ENCODE assay signal across 27 cellular contexts in the genomic region with DNA sequence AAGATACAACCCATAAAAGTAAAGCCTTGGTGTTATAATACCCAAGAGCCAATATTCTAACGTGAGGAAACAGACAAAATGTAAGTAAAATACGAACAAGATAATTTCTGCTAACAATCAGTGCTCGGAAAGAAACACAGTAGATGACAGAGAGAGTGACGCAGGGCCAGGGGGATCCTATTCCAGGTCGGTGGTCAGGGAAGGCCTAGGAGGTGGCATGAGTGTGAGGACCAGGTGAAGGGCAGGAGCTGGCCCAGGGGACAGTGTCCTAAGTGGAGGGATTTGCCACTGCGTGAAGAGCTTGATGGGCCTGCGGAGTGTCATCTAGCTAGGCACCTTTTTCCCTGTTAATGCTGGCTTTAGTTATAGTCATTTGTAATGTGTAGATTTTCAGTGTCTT. TPM values are rescaled to one million over a fixed set of nuclear protein-coding genes. Genes with fewer than 3 reads are reported as not detected.
DNase-seq lines count a peak whose midpoint lies in the region; ATAC-seq lines count a peak whose summit lies in the region.
"Had no signal": no experiment of that assay in that cellular context is flagged by ENCODE, and none has a peak within 500 bp of the region (broad histone marks: within the 10 kb centered on the region; RNA-seq: fewer than 3 reads in every experiment).

No MANE protein-coding gene starts in this region.

- no peak overlapping the region for H3K4me3 ChIP-seq in GM23248
- H3K4me3 ChIP-seq in SJSA1, result no peak overlapping the region
- H3K4me3 ChIP-seq: esophagus muscularis mucosa, heart left ventricle, K562, left ventricle myocardium inferior, right lobe of liver, upper lobe of left lung had no signal

- H4K20me1 ChIP-seq in GM23248 (ENCODE audit: insufficient read depth), result no peaks in the 10 kb centered on the region

- peak overlapping the region; percentile 41 for H3K4me2 ChIP-seq in GM23248 (ENCODE audit: unreplicated experiment)

- peaks cover 95% of the 10 kb centered on the region for H3K79me2 ChIP-seq in GM23248 (ENCODE audit: insufficient read depth)

- 0 out of 2 replicates have a peak, but pooled peaks cover 7% of the 10 kb centered on the region for H3F3A ChIP-seq in GM23248 (ENCODE audit: insufficient read depth)

- H3K9me3 ChIP-seq in GM23248 (ENCODE audit: low read depth) (no peaks in the 10 kb centered on the region), SJSA1 (replicated peaks) (no peaks in the 10 kb centered on the region)
- H3K9me3 ChIP-seq: esophagus muscularis mucosa, heart left ventricle, left ventricle myocardium inferior, right lobe of liver, upper lobe of left lung had no signal

- peaks cover 28% of the 10 kb centered on the region for H3K4me1 Mint-ChIP-seq in stimulated activated effector memory CD8-positive, alpha-beta T cell treated with anti-CD3 and anti-CD28 coated beads, Interleukin-12 subunit alpha, Interleukin-12 subunit beta, amount 100 ng/mL, for 72 hours

- no peak overlapping the region for H2AFZ ChIP-seq in GM23248

- H3K27ac ChIP-seq in GM23248 (no peak overlapping the region), SJSA1 (peak overlapping the region; percentile 4; the same call in 1 of the 2 replicates)
- H3K27ac ChIP-seq: left ventricle myocardium inferior, right lobe of liver, upper lobe of left lung had no signal

- peaks cover 30% of the 10 kb centered on the region for H3K4me1 ChIP-seq in GM23248 (ENCODE audit: insufficient read depth)
- peaks cover 38% of the 10 kb centered on the region for H3K4me1 ChIP-seq in SJSA1 (replicated peaks)

- H3K27ac Mint-ChIP-seq in stimulated activated effector memory CD8-positive, alpha-beta T cell treated with anti-CD3 and anti-CD28 coated beads, Interleukin-12 subunit alpha, Interleukin-12 subunit beta, amount 100 ng/mL, for 72 hours, result peak overlapping the region; percentile 16
- H3K27ac Mint-ChIP-seq: activated CD8-positive, alpha-beta T cell treated with anti-CD3 and anti-CD28 coated beads, Interleukin-2, amount 10 ng/mL, durations not matched to agents 7 days and 5 days; activated naive CD8-positive, alpha-beta T cell; activated T-helper 2 cell treated with anti-CD3 and anti-CD28 coated beads, Interferon-gamma antibody, Interleukin-2, Interleukin-4, amounts not matched to agents 10 μg/mL and 5 μg/mL and 100 μg/mL, durations not matched to agents 14 hours and 24 hours and 36 hours had no signal

- H3K36me3 ChIP-seq in GM23248 (ENCODE audit: low read depth) (no peaks in the 10 kb centered on the region), SJSA1 (0 out of 2 replicates have a peak, but pooled peaks cover 3% of the 10 kb centered on the region)
- H3K36me3 ChIP-seq: esophagus muscularis mucosa, left ventricle myocardium inferior, right lobe of liver, upper lobe of left lung had no signal

- H3K9ac ChIP-seq in GM23248, result no peak overlapping the region

- ATAC-seq in stimulated activated effector memory CD8-positive, alpha-beta T cell treated with anti-CD3 and anti-CD28 coated beads, Interleukin-12 subunit alpha, Interleukin-12 subunit beta, amount 100 ng/mL, for 72 hours, result no peak
- no peak for ATAC-seq in HG03442 (IDR thresholded peaks at IDR 0.05; ENCODE audit: unreplicated experiment)
- ATAC-seq in HG03439 (IDR thresholded peaks at IDR 0.05; ENCODE audit: unreplicated experiment), result no peak
- ATAC-seq: activated CD8-positive, alpha-beta T cell treated with anti-CD3 and anti-CD28 coated beads, Interleukin-2, amount 10 ng/mL, durations not matched to agents 7 days and 5 days; K562; Right ventricle myocardium inferior had no signal

- no peaks in the 10 kb centered on the region for H3K9me2 ChIP-seq in GM23248 (ENCODE audit: insufficient read depth)

- H3K9me3 Mint-ChIP-seq in stimulated activated effector memory CD8-positive, alpha-beta T cell treated with anti-CD3 and anti-CD28 coated beads, Interleukin-12 subunit alpha, Interleukin-12 subunit beta, amount 100 ng/mL, for 72 hours, result no peaks in the 10 kb centered on the region

- H3K27me3 ChIP-seq in GM23248 (replicated peaks; ENCODE audit: insufficient read depth), result no peaks in the 10 kb centered on the region
- H3K27me3 ChIP-seq in SJSA1 (replicated peaks), result no peaks in the 10 kb centered on the region
- H3K27me3 ChIP-seq: esophagus muscularis mucosa, heart left ventricle, right lobe of liver, upper lobe of left lung had no signal

- DNase-seq in GM23248 (no peak), SJSA1 (ENCODE audit: low read depth in 1 of 2, low spot score in 2 of 2) (no peak), islet precursor cell (peak; percentile 54), NCI-H524 (lab: John Stamatoyannopoulos, UW) (no peak)
- DNase-seq in stimulated activated effector memory CD8-positive, alpha-beta T cell treated with anti-CD3 and anti-CD28 coated beads, Interleukin-12 subunit alpha, Interleukin-12 subunit beta, amount 100 ng/mL, for 72 hours (ENCODE audit: low spot score in 2 of 2), result no peak
- DNase-seq: activated CD4-positive, alpha-beta T cell treated with anti-CD3 and anti-CD28 coated beads for 4 hours; activated CD8-positive, alpha-beta T cell treated with anti-CD3 and anti-CD28 coated beads, Interleukin-2, amount 10 ng/mL, durations not matched to agents 7 days and 5 days; anterior cingulate cortex; central memory CD4-positive, alpha-beta T cell; foreskin fibroblast; heart left ventricle; left ventricle myocardium inferior; NCI-H1092; NCI-H187 treated with DMSO at 0.1 percent for 48 hours; NCI-H2171 treated with DMSO at 0.1 percent for 48 hours; NCI-H524 treated with DMSO at 0.1 percent for 48 hours; right lobe of liver; stimulated activated CD4-positive, alpha-beta T cell treated with anti-CD3 and anti-CD28 coated beads, Interleukin-12 subunit alpha, Interleukin-12 subunit beta, amount 100 ng/mL, for 4 hours; stimulated activated CD4-positive, alpha-beta T cell treated with anti-CD3 and anti-CD28 coated beads, Interleukin-2, amount 100 ng/mL, for 48 hours; upper lobe of left lung had no signal

- WGBS in GM23248 (ENCODE audit: low coverage in 1 of 2, low lambda C conversion rate in 2 of 2, missing lambda C conversion rate in 2 of 2), 2 experiments, result 89 to 91% methylated on average over 7 of the region's 7 CpGs

- H3K4me3 Mint-ChIP-seq in stimulated activated effector memory CD8-positive, alpha-beta T cell treated with anti-CD3 and anti-CD28 coated beads, Interleukin-12 subunit alpha, Interleukin-12 subunit beta, amount 100 ng/mL, for 72 hours, result no peak overlapping the region
- H3K4me3 Mint-ChIP-seq: activated CD8-positive, alpha-beta T cell treated with anti-CD3 and anti-CD28 coated beads, Interleukin-2, amount 10 ng/mL, durations not matched to agents 7 days and 5 days; activated naive CD8-positive, alpha-beta T cell had no signal

- in situ Hi-C loops in GM23248 (cut with MboI), result no loop called here

- H3K36me3 Mint-ChIP-seq in stimulated activated effector memory CD8-positive, alpha-beta T cell treated with anti-CD3 and anti-CD28 coated beads, Interleukin-12 subunit alpha, Interleukin-12 subunit beta, amount 100 ng/mL, for 72 hours, result peaks cover 40% of the 10 kb centered on the region

RNA-seq across cellular contexts. Expression of gene ETV6, which starts 35.3 kb away (rescaled TPM):
- 5.3 and 10.4 TPM in 2 replicates for total RNA-seq in GM23248 (2014; rRNA removed; shearing (Covaris generic))
- polyA plus RNA-seq in GM23248 (2016; fragmentation: Nextera tagmentation; extraction: Ambion mirVana), result 2.5 and 2.9 TPM in 2 replicates
- total RNA-seq in SJSA1 (2014; rRNA removed; shearing (Covaris generic)), result 5.9 and 8.0 TPM in 2 replicates
